In genomic region chr4:78565971-78566372, GRCh38 we compare ENCODE assay signal across 12 cellular contexts. TPM values are rescaled to one million over a fixed set of nuclear protein-coding genes. Genes with fewer than 3 reads are reported as not detected.
A peak's percentile ranks its signal among the peaks of the same experiment; 100 is the strongest.
DNase-seq lines count a peak whose midpoint lies in the region; FAIRE-seq and TF ChIP-seq lines count a peak whose summit lies in the region.
"Had no signal": no experiment of that assay in that cellular context is flagged by ENCODE, and none has a peak within 500 bp of the region (broad histone marks: within the 10 kb centered on the region; RNA-seq: fewer than 3 reads in every experiment).

No MANE protein-coding gene starts in this region.

- DNase-seq in A172 (ENCODE audit: low spot score), result peak; percentile 58
- peak; percentile 54 for DNase-seq in HPDE6-E6E7 (ENCODE audit: extremely low spot score)
- peak; percentile 88 for DNase-seq in bronchial epithelial cell (ENCODE audit: low read depth)
- DNase-seq in kidney tubule cell (ENCODE audit: low spot score), result peak; percentile 73
- DNase-seq in NCI-H446 treated with DMSO at 0.1 percent for 48 hours (lab: John Stamatoyannopoulos, UW), result no peak
- no peak for DNase-seq in middle frontal gyrus (ENCODE audit: extremely low spot score, low spot score)
- DNase-seq in activated gamma-delta T cell treated with Interleukin-2 at 50 U/mL for 16 hours, result no peak
- DNase-seq in RPMI8226, result no peak
- DNase-seq: activated effector memory CD4-positive, alpha-beta T cell treated with anti-CD3 and anti-CD28 coated beads, Interleukin-2, amount 50 U/mL, for 16 hours; dorsolateral prefrontal cortex; psoas muscle had no signal

- no peak overlapping the region for H3K4me3 ChIP-seq in bronchial epithelial cell (ENCODE audit: low read depth, low read length)
- H3K4me3 ChIP-seq: dorsolateral prefrontal cortex, psoas muscle had no signal

- no peaks in the 10 kb centered on the region for H3K27me3 ChIP-seq in bronchial epithelial cell (ENCODE audit: control insufficient read depth, insufficient read depth, low read length)

- H3K36me3 ChIP-seq in bronchial epithelial cell (ENCODE audit: control insufficient read depth, insufficient read depth, low read length), result peaks cover 3% of the 10 kb centered on the region

- FAIRE-seq in bronchial epithelial cell (lab: Jason Lieb, UNC), result no peak

- no peak for TF ChIP-seq CTCF in bronchial epithelial cell (IDR thresholded peaks at IDR 0.05; ENCODE audit: insufficient read depth, low read length, severe bottlenecking)

RNA-seq across cellular contexts. Expression of gene ANXA3, which starts 14.4 kb away (rescaled TPM):
- total RNA-seq in A172 (2014; rRNA removed; shearing (Covaris generic)), result 135 and 189 TPM in 2 replicates
- 705 and 1,062 TPM in 2 replicates for total RNA-seq in bronchial epithelial cell
- total RNA-seq: B cell had no signal

Comparison
In these comparisons a context has a peak if more than half of its experiments do, and no peak if none do; other contexts are left out.
1. DNase-seq: peak in A172 (single experiment), HPDE6-E6E7 (single experiment), bronchial epithelial cell (single experiment) and kidney tubule cell (single experiment); none in NCI-H446 treated with DMSO at 0.1 percent for 48 hours (single experiment), middle frontal gyrus (single experiment), activated gamma-delta T cell treated with Interleukin-2 at 50 U/mL for 16 hours (single experiment) and RPMI8226 (single experiment).